Comparison of ENCODE assay signal across 20 cellular contexts in genomic region chr9:115411516-115411915, GRCh38.
"Had no signal": no experiment of that assay in that cellular context is flagged by ENCODE, and none has a peak within 500 bp of the region (broad histone marks: within the 10 kb centered on the region; RNA-seq: fewer than 3 reads in every experiment).

No MANE protein-coding gene starts in this region.

- H3K36me3 ChIP-seq: adrenal gland, esophagus muscularis mucosa, lower lobe of right lung, upper lobe of right lung had no signal

- H3K4me3 ChIP-seq: adrenal gland, esophagus muscularis mucosa, lower lobe of right lung, testis, upper lobe of right lung had no signal

- H3K27me3 ChIP-seq: adrenal gland, esophagus muscularis mucosa, testis, upper lobe of right lung had no signal

- H3K27ac ChIP-seq: adrenal gland, esophagus muscularis mucosa, lower lobe of right lung, testis, upper lobe of right lung had no signal

- H3K9me3 ChIP-seq: adrenal gland, esophagus muscularis mucosa, lower lobe of right lung, testis, upper lobe of right lung had no signal

- FAIRE-seq: endothelial cell of umbilical vein had no signal

- H3K4me1 ChIP-seq: adrenal gland, lower lobe of right lung, upper lobe of right lung had no signal

- DNase-seq: activated CD4-positive, alpha-beta T cell treated with anti-CD3 and anti-CD28 coated beads, Interleukin-2, amount 10 ng/mL, durations not matched to agents 7 days and 5 days; activated CD8-positive, alpha-beta memory T cell treated with anti-CD3 and anti-CD28 coated beads for 24 hours; activated CD8-positive, alpha-beta memory T cell treated with anti-CD3 and anti-CD28 coated beads, Interleukin-2, amount 50 U/mL, for 48 hours; activated effector memory CD4-positive, alpha-beta T cell treated with anti-CD3 and anti-CD28 coated beads, Interleukin-2, amount 50 U/mL, for 16 hours; activated T-cell treated with anti-CD3 and anti-CD28 coated beads, Interleukin-2, amount 50 U/mL, for 72 hours; adrenal gland; effector CD8-positive, alpha-beta T cell; glutamatergic neuron; hypothalamus; islet precursor cell; left colon; lower lobe of right lung; posterior cingulate gyrus; stimulated activated CD4-positive, alpha-beta T cell treated with anti-CD3 and anti-CD28 coated beads, Interleukin-15, amount 100 ng/mL, for 24 hours; stimulated activated CD4-positive, alpha-beta T cell treated with anti-CD3 and anti-CD28 coated beads, Interleukin-2, amount 100 ng/mL, for 48 hours; stimulated activated naive CD8-positive, alpha-beta T cell treated with anti-CD3 and anti-CD28 coated beads, Interleukin-15, amount 100 ng/mL, for 72 hours; testis; upper lobe of right lung had no signal
